In genomic region chr2:71068218-71069035, GRCh38 we compare ENCODE assay signal across 1 cellular context.
A peak's percentile ranks its signal among the peaks of the same experiment; 100 is the strongest.
TF ChIP-seq lines count a peak whose summit lies in the region.

Gene NAGK, plus strand, starts transcription at chr2:71068648. Its CDS starts 36 bp downstream, at chr2:71068684.

TF ChIP-seq in K562, 482 proteins besides CTCF, POLR2A, EP300 and RAD21 (continued from another document and continues in another):
- TF ChIP-seq CUX1 (CRISPR knock-in tag; IDR thresholded peaks at IDR 0.05) (no peak), NFIX (CRISPR knock-in tag; IDR thresholded peaks at IDR 0.05; ENCODE audit: low read depth) (no peak), EGR1 (conservative IDR thresholded peaks at IDR 0.05) (peak; percentile 47; the same call in 1 of the 2 replicates), ARID1B (IDR thresholded peaks at IDR 0.05) (peak; percentile 58), NCOR1 (IDR thresholded peaks at IDR 0.05) (peak; percentile 60; the same call in 1 of the 2 replicates), MYC (IDR thresholded peaks at IDR 0.05; ENCODE audit: low read depth, low read length) (peak; percentile 18; the same call in 1 of the 2 replicates), MYC (CRISPR knock-in tag; IDR thresholded peaks at IDR 0.05; ENCODE audit: borderline replicate concordance, low read depth) (no peak), SAFB2 (IDR thresholded peaks at IDR 0.05; ENCODE audit: borderline replicate concordance, low read depth, low read length, severe bottlenecking) (no peak), ZNF592 (IDR thresholded peaks at IDR 0.05) (peak; percentile 47), ZNF740 (CRISPR knock-in tag; IDR thresholded peaks at IDR 0.05) (peak; percentile 88), ZNF740 (tag; IDR thresholded peaks at IDR 0.05) (peak in 1 of 2 experiments; percentile 63; a peak in 1 of 4 replicates), CAMTA2 (CRISPR knock-in tag; conservative IDR thresholded peaks at IDR 0.05) (0 out of 2 replicates have a peak, but pooled peaks have one; percentile 80), POLR2H (tag; IDR thresholded peaks at IDR 0.05; ENCODE audit: low read depth) (peak; percentile 93), PRPF4 (IDR thresholded peaks at IDR 0.05; ENCODE audit: insufficient read depth, low read depth, low read length, poor library complexity, severe bottlenecking) (no peak), ZNF143 (CRISPR knock-in tag; IDR thresholded peaks at IDR 0.05) (peak; percentile 72), ZNF212 (CRISPR knock-in tag; IDR thresholded peaks at IDR 0.05) (peak; percentile 64; the same call in 1 of the 2 replicates), TFE3 (CRISPR knock-in tag; IDR thresholded peaks at IDR 0.05) (peak; percentile 46; the same call in 1 of the 2 replicates), E2F5 (CRISPR knock-in tag; IDR thresholded peaks at IDR 0.05) (0 out of 2 replicates have a peak, but pooled peaks have one; percentile 74), NR4A1 (CRISPR knock-in tag; IDR thresholded peaks at IDR 0.05) (peak; percentile 83), NR4A1 (tag; IDR thresholded peaks at IDR 0.05) (no peak; the same call in 1 of the 2 replicates), ATF3 (IDR thresholded peaks at IDR 0.05) (peak; percentile 22; the same call in 1 of the 2 replicates), ATF3 (CRISPR knock-in tag; conservative IDR thresholded peaks at IDR 0.05) (no peak), HOXB6 (CRISPR knock-in tag; IDR thresholded peaks at IDR 0.05; ENCODE audit: borderline replicate concordance) (0 out of 2 replicates have a peak, but pooled peaks have one; percentile 57), ELF1 (tag; IDR thresholded peaks at IDR 0.05) (peak; percentile 92), VEZF1 (CRISPR knock-in tag; IDR thresholded peaks at IDR 0.05) (peak; percentile 79), KDM2B (CRISPR knock-in tag; IDR thresholded peaks at IDR 0.05) (0 out of 2 replicates have a peak, but pooled peaks have one; percentile 29), ESRRB (CRISPR knock-in tag; IDR thresholded peaks at IDR 0.05; ENCODE audit: borderline replicate concordance) (no peak), ZBTB7A (IDR thresholded peaks at IDR 0.05; ENCODE audit: borderline replicate concordance, control insufficient read depth, low read depth, low read length) (peak; percentile 67; the same call in 1 of the 2 replicates), THRA (IDR thresholded peaks at IDR 0.05) (no peak), TBP (optimal IDR thresholded peaks at IDR 0.05; ENCODE audit: low read depth, low read length) (peak; percentile 61), NFIC (IDR thresholded peaks at IDR 0.05) (peak; percentile 70), CREB1 (IDR thresholded peaks at IDR 0.05) (peak; percentile 76), CREB1 (CRISPR knock-in tag; IDR thresholded peaks at IDR 0.05) (peak; percentile 82), ETV1 (tag; conservative IDR thresholded peaks at IDR 0.05; ENCODE audit: low read depth) (peak; percentile 74), MYNN (IDR thresholded peaks at IDR 0.05) (peak; percentile 88), MYNN (CRISPR knock-in tag; IDR thresholded peaks at IDR 0.05) (no peak), CXXC5 (CRISPR knock-in tag; IDR thresholded peaks at IDR 0.05) (peak; percentile 94), ZKSCAN1 (IDR thresholded peaks at IDR 0.05; ENCODE audit: low read depth, low read length) (0 out of 2 replicates have a peak, but pooled peaks have one; percentile 16), FOXA3 (CRISPR knock-in tag; conservative IDR thresholded peaks at IDR 0.05 in 1 of 2, IDR thresholded peaks at IDR 0.05 in 1 of 2) (no peak), THAP7 (CRISPR knock-in tag; IDR thresholded peaks at IDR 0.05) (peak; percentile 90; the same call in 1 of the 2 replicates), ZNF444 (CRISPR knock-in tag; IDR thresholded peaks at IDR 0.05) (no peak; the same call in 1 of the 2 replicates), MXD1 (CRISPR knock-in tag; IDR thresholded peaks at IDR 0.05; ENCODE audit: borderline replicate concordance, poor library complexity, severe bottlenecking) (no peak), MCM3 (IDR thresholded peaks at IDR 0.05) (no peak), ESRRA (IDR thresholded peaks at IDR 0.05; ENCODE audit: borderline replicate concordance, low read depth) (peak; percentile 65), CBFA2T2 (conservative IDR thresholded peaks at IDR 0.05) (0 out of 2 replicates have a peak, but pooled peaks have one; percentile 33), SIX5 (IDR thresholded peaks at IDR 0.05; ENCODE audit: borderline replicate concordance in 1 of 2, insufficient read depth in 1 of 2, low read depth in 1 of 2, low read length in 2 of 2) (no peak), SLC30A9 (CRISPR knock-in tag; IDR thresholded peaks at IDR 0.05) (no peak), NR3C1 (CRISPR knock-in tag; IDR thresholded peaks at IDR 0.05) (no peak)
